Comparison of ENCODE assay signal across 14 cellular contexts in genomic region chr13:45512148-45512498, GRCh38. TPM values are rescaled to one million over a fixed set of nuclear protein-coding genes. Genes with fewer than 3 reads are reported as not detected.
A peak's percentile ranks its signal among the peaks of the same experiment; 100 is the strongest.
DNase-seq lines count a peak whose midpoint lies in the region; ATAC-seq, FAIRE-seq and TF ChIP-seq lines count a peak whose summit lies in the region.
"Had no signal": no experiment of that assay in that cellular context is flagged by ENCODE, and none has a peak within 500 bp of the region (broad histone marks: within the 10 kb centered on the region; RNA-seq: fewer than 3 reads in every experiment).

No MANE protein-coding gene starts in this region.

- no peak for TF ChIP-seq CTCF in CD8-positive, alpha-beta T cell (IDR thresholded peaks at IDR 0.05)

- H3K36me3 ChIP-seq in CD8-positive, alpha-beta T cell (ENCODE audit: insufficient read depth, low read length) = peaks cover 30% of the 10 kb centered on the region

- no peaks in the 10 kb centered on the region for H3K27me3 Mint-ChIP-seq in CD8-positive, alpha-beta T cell (ENCODE audit: low read depth)
- H3K27me3 Mint-ChIP-seq in activated CD4-positive, alpha-beta memory T cell treated with anti-CD3 and anti-CD28 coated beads for 36 hours = no peaks in the 10 kb centered on the region

- FAIRE-seq in urothelium cell line (lab: Jason Lieb, UNC) = no peak

- no peak overlapping the region for H3K27ac ChIP-seq in CD8-positive, alpha-beta T cell (ENCODE audit: low read depth, low read length)
- peak overlapping the region; percentile 88 for H3K27ac ChIP-seq in epithelial cell of prostate
- H3K27ac ChIP-seq: cardiac muscle cell, prostate gland, RWPE1, thoracic aorta had no signal

- no peak for ATAC-seq in CD8-positive, alpha-beta T cell

- POLR2A ChIA-PET in CD8-positive, alpha-beta T cell (lab: Charles Lee) = no interaction called here
- POLR2A ChIA-PET in activated CD4-positive, alpha-beta memory T cell treated with anti-CD3 and anti-CD28 coated beads for 36 hours (lab: Charles Lee) = no interaction called here

- CTCF ChIA-PET in CD8-positive, alpha-beta T cell (lab: Charles Lee) = interaction anchor here (0.6 to 1.7 kb wide), 12 partner anchors 8 to 817 kb away, joined by 3 to 8 read pairs (median 3); no protein-coding TSS in a partner anchor
- CTCF ChIA-PET in activated CD4-positive, alpha-beta memory T cell treated with anti-CD3 and anti-CD28 coated beads for 36 hours (lab: Charles Lee) = interaction anchor here (1.0 to 1.7 kb wide), 8 partner anchors 8 to 810 kb away, joined by 3 to 6 read pairs (median 4); no protein-coding TSS in a partner anchor

- no peak overlapping the region for H3K4me3 Mint-ChIP-seq in CD8-positive, alpha-beta T cell
- no peak overlapping the region for H3K4me3 Mint-ChIP-seq in activated CD4-positive, alpha-beta memory T cell treated with anti-CD3 and anti-CD28 coated beads for 36 hours

- H3K9me3 ChIP-seq in CD8-positive, alpha-beta T cell (ENCODE audit: low read length) = no peaks in the 10 kb centered on the region
- H3K9me3 ChIP-seq: heart right ventricle, prostate gland, thoracic aorta had no signal

- DNase-seq in A172 (ENCODE audit: low spot score) (peak; percentile 43), epithelial cell of prostate (ENCODE audit: low read depth, low spot score) (peak; percentile 37), urothelium cell line (ENCODE audit: low spot score) (no peak), foreskin melanocyte (no peak), inferior parietal cortex (ENCODE audit: extremely low spot score) (no peak), EL (no peak)
- no peak for DNase-seq in CD8-positive, alpha-beta T cell
- no peak for DNase-seq in activated CD4-positive, alpha-beta memory T cell treated with anti-CD3 and anti-CD28 coated beads for 36 hours
- DNase-seq: activated gamma-delta T cell had no signal

- peaks cover 8% of the 10 kb centered on the region for H3K4me1 Mint-ChIP-seq in CD8-positive, alpha-beta T cell (ENCODE audit: low read depth)
- H3K4me1 Mint-ChIP-seq in activated CD4-positive, alpha-beta memory T cell treated with anti-CD3 and anti-CD28 coated beads for 36 hours (ENCODE audit: low read depth) = peaks cover 17% of the 10 kb centered on the region

- H3K4me1 ChIP-seq in CD8-positive, alpha-beta T cell (ENCODE audit: insufficient read depth, low read length) = no peaks in the 10 kb centered on the region
- H3K4me1 ChIP-seq: prostate gland had no signal

- H3K4me3 ChIP-seq in CD8-positive, alpha-beta T cell (ENCODE audit: low read depth, low read length) = no peak overlapping the region
- H3K4me3 ChIP-seq: cardiac muscle cell, heart right ventricle, prostate gland, thoracic aorta had no signal

- H3K27me3 ChIP-seq in CD8-positive, alpha-beta T cell (ENCODE audit: insufficient read depth, low read length) = no peaks in the 10 kb centered on the region
- H3K27me3 ChIP-seq: cardiac muscle cell, heart right ventricle had no signal

- intact Hi-C loops in CD8-positive, alpha-beta T cell (cut with DNase I, micrococcal nuclease) = loop anchor here (5.0 to 10.0 kb wide), 3 partner anchors 465 to 615 kb away; no protein-coding TSS in a partner anchor
- intact Hi-C loops in activated CD4-positive, alpha-beta memory T cell treated with anti-CD3 and anti-CD28 coated beads for 36 hours (cut with micrococcal nuclease) = loop anchor here (5.0 to 10.0 kb wide), 4 partner anchors 47 to 467 kb away; partner anchors contain the start of gene COG3

- peaks cover 71% of the 10 kb centered on the region for H3K36me3 Mint-ChIP-seq in CD8-positive, alpha-beta T cell
- H3K36me3 Mint-ChIP-seq in activated CD4-positive, alpha-beta memory T cell treated with anti-CD3 and anti-CD28 coated beads for 36 hours = peaks cover 27% of the 10 kb centered on the region

- peak overlapping the region; percentile 52 for H3K27ac Mint-ChIP-seq in CD8-positive, alpha-beta T cell
- H3K27ac Mint-ChIP-seq in activated CD4-positive, alpha-beta memory T cell treated with anti-CD3 and anti-CD28 coated beads for 36 hours = peak overlapping the region; percentile 29

- no peaks in the 10 kb centered on the region for H3K9me3 Mint-ChIP-seq in CD8-positive, alpha-beta T cell
- no peaks in the 10 kb centered on the region for H3K9me3 Mint-ChIP-seq in activated CD4-positive, alpha-beta memory T cell treated with anti-CD3 and anti-CD28 coated beads for 36 hours

RNA-seq across cellular contexts. Expression of gene COG3, which starts 47.4 kb away (rescaled TPM):
- total RNA-seq in A172 (2014; rRNA removed; shearing (Covaris generic)) = 13.7 and 16.9 TPM in 2 replicates
- 10 to 100 TPM; 45.9 to 47.6 TPM for total RNA-seq in CD8-positive, alpha-beta T cell
- total RNA-seq in activated CD4-positive, alpha-beta memory T cell treated with anti-CD3 and anti-CD28 coated beads for 36 hours = 10 to 100 TPM; 19.5 to 20.5 TPM

Comparison
In these comparisons a context has a peak if more than half of its experiments do, and no peak if none do; other contexts are left out.
1. DNase-seq: peak in A172 (single experiment) and epithelial cell of prostate (single experiment); none in CD8-positive, alpha-beta T cell (0 of 7), activated CD4-positive, alpha-beta memory T cell treated with anti-CD3 and anti-CD28 coated beads for 36 hours (single experiment), urothelium cell line (single experiment), foreskin melanocyte (single experiment), inferior parietal cortex (single experiment) and EL (single experiment).